Comparison of ENCODE assay signal across 20 cellular contexts in the genomic region with DNA sequence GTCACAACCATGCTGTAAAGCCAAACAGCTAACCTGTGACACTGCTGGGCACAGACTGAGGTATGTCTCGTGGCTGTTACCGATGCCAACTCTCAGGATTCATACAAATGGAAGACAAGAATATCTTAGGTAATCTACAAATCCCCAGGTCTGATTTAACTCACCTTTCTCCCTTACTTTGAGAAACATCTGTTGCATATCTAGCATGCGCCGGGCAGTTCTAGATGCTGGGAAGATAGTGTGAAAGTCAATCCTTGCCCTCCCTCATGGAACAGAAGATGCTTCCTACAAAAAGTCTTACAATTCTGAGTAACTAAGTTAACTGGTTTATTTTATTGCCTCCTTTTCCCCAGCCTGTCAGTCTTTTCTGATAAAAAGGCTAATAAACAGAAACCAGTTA.
DNase-seq lines count a peak whose midpoint lies in the region; ATAC-seq lines count a peak whose summit lies in the region.
"Had no signal": no experiment of that assay in that cellular context is flagged by ENCODE, and none has a peak within 500 bp of the region (broad histone marks: within the 10 kb centered on the region; RNA-seq: fewer than 3 reads in every experiment).

No MANE protein-coding gene starts in this region.

- H2AFZ ChIP-seq in ACC112 (ENCODE audit: low read length, unreplicated experiment): no peak overlapping the region

- no peaks in the 10 kb centered on the region for H3K79me2 ChIP-seq in ACC112 (ENCODE audit: control insufficient read depth, insufficient read depth, low read length, unreplicated experiment)

- H3K4me1 ChIP-seq in ACC112 (ENCODE audit: control insufficient read depth, insufficient read depth, low read length, unreplicated experiment): peaks cover 39% of the 10 kb centered on the region
- peaks cover 41% of the 10 kb centered on the region for H3K4me1 ChIP-seq in SJSA1 (replicated peaks)
- peaks cover 20% of the 10 kb centered on the region for H3K4me1 ChIP-seq in rectal smooth muscle tissue (ENCODE audit: control insufficient read depth, insufficient read depth, low read length)

- DNase-seq in SJSA1 (ENCODE audit: low read depth in 1 of 2, low spot score in 2 of 2) (no peak), kidney tubule cell (ENCODE audit: low spot score) (peak; percentile 33), activated T-cell treated with anti-CD3 and anti-CD28 coated beads for 4 hours (no peak)
- DNase-seq in activated CD4-positive, alpha-beta T cell treated with anti-CD3 and anti-CD28 coated beads, Interleukin-2, amount 50 U/mL, for 48 hours: no peak
- DNase-seq: activated CD4-positive, alpha-beta T cell treated with anti-CD3 and anti-CD28 coated beads, Interleukin-2, amount 10 ng/mL, durations not matched to agents 7 days and 5 days; activated CD8-positive, alpha-beta memory T cell treated with anti-CD3 and anti-CD28 coated beads, Interleukin-2, amount 50 U/mL, for 48 hours; activated naive CD8-positive, alpha-beta T cell treated with anti-CD3 and anti-CD28 coated beads for 36 hours; CD8-positive, alpha-beta memory T cell; GF-D8; left colon; NCI-H1105; NCI-H2029; NCI-H345; NCI-H774 had no signal

- H3K9ac ChIP-seq in rectal smooth muscle tissue (ENCODE audit: low read length): no peak overlapping the region

- H3K36me3 ChIP-seq in ACC112 (ENCODE audit: insufficient read depth, low read length): no peaks in the 10 kb centered on the region
- no peaks in the 10 kb centered on the region for H3K36me3 ChIP-seq in SJSA1
- H3K36me3 ChIP-seq in rectal smooth muscle tissue (ENCODE audit: control insufficient read depth, insufficient read depth, low read length): no peaks in the 10 kb centered on the region

- H3K27me3 ChIP-seq in ACC112 (ENCODE audit: insufficient read depth, low read length) (no peaks in the 10 kb centered on the region), SJSA1 (replicated peaks) (no peaks in the 10 kb centered on the region), rectal smooth muscle tissue (ENCODE audit: control insufficient read depth, insufficient read depth, low read length) (no peaks in the 10 kb centered on the region)

- peak overlapping the region; percentile 64; the same call in 1 of the 2 replicates for H3K27ac ChIP-seq in ACC112 (ENCODE audit: low read depth, low read length)
- H3K27ac ChIP-seq in SJSA1: peak overlapping the region; percentile 94
- H3K27ac ChIP-seq in rectal smooth muscle tissue (ENCODE audit: low read depth, low read length): peak overlapping the region; percentile 74

- H3K4me3 ChIP-seq in ACC112 (ENCODE audit: low read depth, low read length): no peak overlapping the region
- H3K4me3 ChIP-seq in SJSA1: no peak overlapping the region
- H3K4me3 ChIP-seq in rectal smooth muscle tissue (ENCODE audit: low read length): no peak overlapping the region

- no peak for ATAC-seq in HG03520 (IDR thresholded peaks at IDR 0.05; ENCODE audit: unreplicated experiment)
- ATAC-seq in HG03378 (IDR thresholded peaks at IDR 0.05; ENCODE audit: unreplicated experiment): no peak
- ATAC-seq: natural killer cell treated with Interleukin-12 subunit alpha and Interleukin-12 subunit beta and Interleukin-15 and Interleukin-18, amount 100 ng/mL, for 72 hours; Right ventricle myocardium inferior had no signal

- no peaks in the 10 kb centered on the region for H3K9me3 ChIP-seq in SJSA1 (replicated peaks)
